1 cellular context compared by ENCODE assay signal in the genomic region with DNA sequence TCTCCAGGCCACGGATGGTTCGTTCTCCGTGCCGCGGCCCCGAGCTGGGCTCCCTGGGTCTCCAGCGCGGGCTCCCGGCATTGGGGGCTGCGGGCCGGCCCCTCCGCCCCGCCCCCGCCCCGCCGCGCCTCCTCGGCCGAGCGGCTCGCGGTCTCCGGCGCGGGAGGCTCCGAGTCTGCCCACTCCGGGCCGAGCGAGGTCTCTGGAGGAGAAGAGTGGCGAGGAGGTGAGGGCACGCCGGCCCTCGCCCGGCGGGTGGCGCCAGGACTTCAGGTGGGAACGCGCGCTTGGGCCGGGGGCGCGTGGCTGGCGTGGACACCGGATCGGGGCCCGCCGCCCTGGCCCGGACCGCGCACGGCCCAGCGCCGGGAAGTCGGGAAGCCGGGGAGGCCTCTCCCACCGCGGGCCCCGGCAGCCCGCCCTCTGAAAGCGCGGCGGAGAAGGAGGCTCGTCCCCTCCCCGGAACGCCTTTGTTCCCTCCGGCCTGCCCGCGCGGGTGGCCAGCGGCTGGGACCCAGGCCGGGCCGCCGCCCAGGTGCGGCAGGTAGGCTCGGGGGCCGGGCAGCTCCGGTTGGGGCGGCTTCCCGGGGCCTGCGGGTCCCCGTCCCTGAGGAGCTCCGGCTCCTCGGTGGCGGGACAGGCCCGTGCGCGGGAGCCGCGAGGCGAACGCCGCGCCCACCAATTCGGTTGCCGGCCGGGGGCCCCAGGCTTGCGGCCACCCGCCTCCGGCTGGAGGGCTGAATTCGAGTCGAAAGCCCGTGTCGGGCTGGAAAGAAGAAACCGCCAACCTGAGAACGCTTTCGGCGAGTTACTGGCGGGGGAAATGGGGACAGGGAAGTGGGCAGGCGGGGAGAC.
A peak's percentile ranks its signal among the peaks of the same experiment; 100 is the strongest.
TF ChIP-seq lines count a peak whose summit lies in the region.

No MANE protein-coding gene starts in this region.

TF ChIP-seq in HEK293, 187 proteins besides CTCF, POLR2A, EP300 and RAD21 (continued from another document):
- TF ChIP-seq, protein P1, sequence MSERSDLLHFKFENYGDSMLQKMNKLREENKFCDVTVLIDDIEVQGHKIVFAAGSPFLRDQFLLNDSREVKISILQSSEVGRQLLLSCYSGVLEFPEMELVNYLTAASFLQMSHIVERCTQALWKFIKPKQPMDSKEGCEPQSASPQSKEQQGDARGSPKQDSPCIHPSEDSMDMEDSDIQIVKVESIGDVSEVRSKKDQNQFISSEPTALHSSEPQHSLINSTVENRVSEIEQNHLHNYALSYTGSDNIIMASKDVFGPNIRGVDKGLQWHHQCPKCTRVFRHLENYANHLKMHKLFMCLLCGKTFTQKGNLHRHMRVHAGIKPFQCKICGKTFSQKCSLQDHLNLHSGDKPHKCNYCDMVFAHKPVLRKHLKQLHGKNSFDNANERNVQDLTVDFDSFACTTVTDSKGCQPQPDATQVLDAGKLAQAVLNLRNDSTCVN (tag by site-specific recombination; optimal IDR thresholded peaks at IDR 0.05) = peak; percentile 46
- TF ChIP-seq, protein P2, sequence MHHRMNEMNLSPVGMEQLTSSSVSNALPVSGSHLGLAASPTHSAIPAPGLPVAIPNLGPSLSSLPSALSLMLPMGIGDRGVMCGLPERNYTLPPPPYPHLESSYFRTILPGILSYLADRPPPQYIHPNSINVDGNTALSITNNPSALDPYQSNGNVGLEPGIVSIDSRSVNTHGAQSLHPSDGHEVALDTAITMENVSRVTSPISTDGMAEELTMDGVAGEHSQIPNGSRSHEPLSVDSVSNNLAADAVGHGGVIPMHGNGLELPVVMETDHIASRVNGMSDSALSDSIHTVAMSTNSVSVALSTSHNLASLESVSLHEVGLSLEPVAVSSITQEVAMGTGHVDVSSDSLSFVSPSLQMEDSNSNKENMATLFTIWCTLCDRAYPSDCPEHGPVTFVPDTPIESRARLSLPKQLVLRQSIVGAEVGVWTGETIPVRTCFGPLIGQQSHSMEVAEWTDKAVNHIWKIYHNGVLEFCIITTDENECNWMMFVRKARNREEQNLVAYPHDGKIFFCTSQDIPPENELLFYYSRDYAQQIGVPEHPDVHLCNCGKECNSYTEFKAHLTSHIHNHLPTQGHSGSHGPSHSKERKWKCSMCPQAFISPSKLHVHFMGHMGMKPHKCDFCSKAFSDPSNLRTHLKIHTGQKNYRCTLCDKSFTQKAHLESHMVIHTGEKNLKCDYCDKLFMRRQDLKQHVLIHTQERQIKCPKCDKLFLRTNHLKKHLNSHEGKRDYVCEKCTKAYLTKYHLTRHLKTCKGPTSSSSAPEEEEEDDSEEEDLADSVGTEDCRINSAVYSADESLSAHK (tag by site-specific recombination; IDR thresholded peaks at IDR 0.05) = peak; percentile 34; the same call in 1 of the 2 replicates
- peak; percentile 23; the same call in 1 of the 2 replicates for TF ChIP-seq ZNF660 (tag by site-specific recombination; IDR thresholded peaks at IDR 0.05)
- no peak for TF ChIP-seq ZNF777 (tag by site-specific recombination; IDR thresholded peaks at IDR 0.05; ENCODE audit: borderline replicate concordance)
- no peak for TF ChIP-seq ZNF473 (tag by site-specific recombination; IDR thresholded peaks at IDR 0.05)
- TF ChIP-seq KLF10 (tag by site-specific recombination; IDR thresholded peaks at IDR 0.05) = peak; percentile 54; the same call in 1 of the 2 replicates
- TF ChIP-seq SP2 (tag by site-specific recombination; IDR thresholded peaks at IDR 0.05) = peak; percentile 24; the same call in 1 of the 2 replicates
- no peak for TF ChIP-seq ZNF433 (tag by site-specific recombination; IDR thresholded peaks at IDR 0.05; ENCODE audit: low read depth)
TF ChIP-seq in HEK293: peak in this region for 10.
